In genomic region chr20:9744551-9744950, GRCh38 we compare ENCODE assay signal across 17 cellular contexts.
DNase-seq lines count a peak whose midpoint lies in the region; ATAC-seq and TF ChIP-seq lines count a peak whose summit lies in the region.
"Had no signal": no experiment of that assay in that cellular context is flagged by ENCODE, and none has a peak within 500 bp of the region (broad histone marks: within the 10 kb centered on the region; RNA-seq: fewer than 3 reads in every experiment).

No MANE protein-coding gene starts in this region.

- H3K4me3 ChIP-seq in KMS-11 (IDR thresholded peaks at IDR 0.05; ENCODE audit: insufficient read depth, low read depth, low read length) = no peak overlapping the region
- H3K4me3 ChIP-seq: HAP-1 had no signal

- ATAC-seq in GM19395 (IDR thresholded peaks at IDR 0.05; ENCODE audit: unreplicated experiment) = peak; percentile 54
- ATAC-seq: CD8-positive, alpha-beta T cell had no signal

- intact Hi-C loops in activated T-helper 2 cell treated with anti-CD3 and anti-CD28 coated beads, Interferon-gamma antibody, Interleukin-2, Interleukin-4, amounts not matched to agents 10 μg/mL and 5 μg/mL and 100 μg/mL, durations not matched to agents 14 hours and 24 hours and 36 hours (cut with micrococcal nuclease) = no loop called here

- peak overlapping the region; percentile 59 for H3K4me2 ChIP-seq in KMS-11

- H4K20me1 ChIP-seq in KMS-11 (ENCODE audit: insufficient read depth) = no peaks in the 10 kb centered on the region

- H3K36me3 ChIP-seq in KMS-11 (ENCODE audit: insufficient read depth) = no peaks in the 10 kb centered on the region
- H3K36me3 ChIP-seq: HAP-1 had no signal

- no peaks in the 10 kb centered on the region for H3K27me3 ChIP-seq in KMS-11 (ENCODE audit: insufficient read depth, low read depth)

- H3K79me2 ChIP-seq in KMS-11 (ENCODE audit: insufficient read depth, low read depth) = no peaks in the 10 kb centered on the region

- H3K27ac ChIP-seq in KMS-11 = peak overlapping the region; percentile 51

- no peaks in the 10 kb centered on the region for H3K27me3 Mint-ChIP-seq in activated T-helper 2 cell treated with anti-CD3 and anti-CD28 coated beads, Interferon-gamma antibody, Interleukin-2, Interleukin-4, amounts not matched to agents 10 μg/mL and 5 μg/mL and 100 μg/mL, durations not matched to agents 14 hours and 24 hours and 36 hours (ENCODE audit: low read depth)
- H3K27me3 Mint-ChIP-seq: B cell had no signal

- no peak overlapping the region for H2AFZ ChIP-seq in KMS-11 (ENCODE audit: low read depth)

- H3K36me3 Mint-ChIP-seq in activated T-helper 2 cell treated with anti-CD3 and anti-CD28 coated beads, Interferon-gamma antibody, Interleukin-2, Interleukin-4, amounts not matched to agents 10 μg/mL and 5 μg/mL and 100 μg/mL, durations not matched to agents 14 hours and 24 hours and 36 hours (ENCODE audit: low read depth) = no peaks in the 10 kb centered on the region
- H3K36me3 Mint-ChIP-seq: CD14-positive monocyte; CD8-positive, alpha-beta T cell had no signal

- no peak overlapping the region for H3K9ac ChIP-seq in KMS-11

- TF ChIP-seq CTCF in KMS-11 (conservative IDR thresholded peaks at IDR 0.05; ENCODE audit: low read depth, low read length) = no peak

- DNase-seq in NCI-H748 (lab: John Stamatoyannopoulos, UW; ENCODE audit: unreplicated experiment) (peak; percentile 28), NCI-H748 treated with DMSO at 0.1 percent for 48 hours (lab: John Stamatoyannopoulos, UW) (no peak), NCI-H345 (lab: John Stamatoyannopoulos, UW) (no peak), medulla oblongata (ENCODE audit: extremely low spot score) (no peak), mesenteric fat pad (ENCODE audit: low spot score) (no peak)
- no peak for DNase-seq in activated T-helper 2 cell treated with anti-CD3 and anti-CD28 coated beads, Interferon-gamma antibody, Interleukin-2, Interleukin-4, amounts not matched to agents 10 μg/mL and 5 μg/mL and 100 μg/mL, durations not matched to agents 14 hours and 24 hours and 36 hours (ENCODE audit: low spot score)
- DNase-seq: Caco-2; CD8-positive, alpha-beta T cell; DND-41; GDM1; IMR-90; KBM-7 had no signal

- no peak overlapping the region for H3K4me3 Mint-ChIP-seq in activated T-helper 2 cell treated with anti-CD3 and anti-CD28 coated beads, Interferon-gamma antibody, Interleukin-2, Interleukin-4, amounts not matched to agents 10 μg/mL and 5 μg/mL and 100 μg/mL, durations not matched to agents 14 hours and 24 hours and 36 hours (ENCODE audit: low read depth)
- H3K4me3 Mint-ChIP-seq: B cell; CD14-positive monocyte; CD8-positive, alpha-beta T cell had no signal

- no peaks in the 10 kb centered on the region for H3K4me1 Mint-ChIP-seq in activated T-helper 2 cell treated with anti-CD3 and anti-CD28 coated beads, Interferon-gamma antibody, Interleukin-2, Interleukin-4, amounts not matched to agents 10 μg/mL and 5 μg/mL and 100 μg/mL, durations not matched to agents 14 hours and 24 hours and 36 hours (ENCODE audit: low read depth)
- H3K4me1 Mint-ChIP-seq: B cell, CD14-positive monocyte had no signal

- no peak overlapping the region for H3K27ac Mint-ChIP-seq in activated T-helper 2 cell treated with anti-CD3 and anti-CD28 coated beads, Interferon-gamma antibody, Interleukin-2, Interleukin-4, amounts not matched to agents 10 μg/mL and 5 μg/mL and 100 μg/mL, durations not matched to agents 14 hours and 24 hours and 36 hours
- H3K27ac Mint-ChIP-seq: B cell; CD14-positive monocyte; CD8-positive, alpha-beta T cell had no signal

- peaks cover 28% of the 10 kb centered on the region for H3K4me1 ChIP-seq in KMS-11 (ENCODE audit: low read depth, poor library complexity, severe bottlenecking)
- H3K4me1 ChIP-seq: Caco-2, HAP-1 had no signal

- peaks cover 12% of the 10 kb centered on the region for H3K9me3 Mint-ChIP-seq in activated T-helper 2 cell treated with anti-CD3 and anti-CD28 coated beads, Interferon-gamma antibody, Interleukin-2, Interleukin-4, amounts not matched to agents 10 μg/mL and 5 μg/mL and 100 μg/mL, durations not matched to agents 14 hours and 24 hours and 36 hours
